In the genomic region with DNA sequence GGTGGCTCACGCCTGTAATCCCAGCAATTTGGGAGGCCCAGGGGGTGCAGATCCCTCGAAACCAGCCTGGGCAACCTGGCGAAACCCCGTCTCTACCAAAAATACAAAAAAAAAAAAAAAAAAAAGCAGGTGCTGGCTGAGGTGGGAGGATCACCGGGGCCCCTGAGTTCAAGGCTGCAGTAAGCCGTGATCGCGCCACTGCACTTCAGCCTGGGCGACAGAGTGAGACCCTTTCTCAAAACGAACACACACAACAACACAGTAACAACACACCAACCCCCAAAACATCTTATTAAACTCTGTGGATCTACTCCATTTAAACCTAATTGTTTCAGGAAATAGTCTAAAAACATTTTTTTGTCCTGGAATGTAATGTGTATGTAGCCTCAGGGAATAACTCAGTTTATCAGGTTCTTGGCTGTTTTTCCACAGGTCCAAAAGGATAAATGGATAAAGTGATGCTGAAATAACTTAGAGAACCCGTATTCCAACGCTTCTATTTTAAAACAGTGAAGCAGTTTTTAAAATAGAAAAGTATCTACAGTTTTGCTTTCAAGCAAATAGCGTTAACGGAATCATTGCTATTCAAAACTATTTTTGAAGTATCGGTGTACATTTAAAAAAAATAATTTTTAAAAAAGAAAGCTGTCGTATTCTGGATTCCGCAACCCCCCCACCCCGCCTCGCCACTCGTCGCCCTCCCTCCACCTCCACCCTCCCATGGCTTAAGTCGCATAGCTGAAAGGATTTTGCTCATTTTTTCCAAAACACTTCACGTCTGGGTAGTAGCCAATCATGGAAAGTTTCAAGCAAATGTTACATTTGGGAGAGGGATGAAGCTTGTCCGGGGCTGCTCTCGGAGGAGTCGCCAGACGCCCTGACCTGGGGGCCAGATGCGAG, we compare ENCODE assay signal across 8 cellular contexts. TPM values are rescaled to one million over a fixed set of nuclear protein-coding genes. Genes with fewer than 3 reads are reported as not detected.
DNase-seq lines count a peak whose midpoint lies in the region; ATAC-seq, FAIRE-seq and TF ChIP-seq lines count a peak whose summit lies in the region.

No MANE protein-coding gene starts in this region.

- no peaks in the 10 kb centered on the region for H3K36me3 Mint-ChIP-seq in natural killer cell

- DNase-seq in NCI-H446 treated with DMSO at 0.1 percent for 48 hours (lab: John Stamatoyannopoulos, UW) = peak; percentile 39
- no peak for DNase-seq in NCI-H446 (lab: John Stamatoyannopoulos, UW)
- DNase-seq in WERI-Rb-1 = no peak
- DNase-seq in natural killer cell = no peak
- DNase-seq in testis = peak; percentile 38
- no peak for DNase-seq in RCC 7860 (ENCODE audit: low spot score)

- no peaks in the 10 kb centered on the region for H3K9me3 ChIP-seq in WERI-Rb-1 (ENCODE audit: severe bottlenecking)
- no peaks in the 10 kb centered on the region for H3K9me3 ChIP-seq in ectodermal cell (ENCODE audit: control insufficient read depth, low read length)
- no peaks in the 10 kb centered on the region for H3K9me3 ChIP-seq in testis

- peak in 1 of 3 donors; percentile 1 for ATAC-seq in natural killer cell
- no peak for ATAC-seq in HG02623 (IDR thresholded peaks at IDR 0.05; ENCODE audit: unreplicated experiment)

- no peak for FAIRE-seq in RCC 7860 (lab: Jason Lieb, UNC)

- no peak for TF ChIP-seq POLR2A in testis (IDR thresholded peaks at IDR 0.05)

- peak overlapping the region; percentile 95 for H3K4me3 Mint-ChIP-seq in natural killer cell

- H3K4me1 ChIP-seq in ectodermal cell (ENCODE audit: control insufficient read depth, insufficient read depth, low read length) (peaks cover 14% of the 10 kb centered on the region), testis (peaks cover 21% of the 10 kb centered on the region)

- TF ChIP-seq CTCF in WERI-Rb-1 (IDR thresholded peaks at IDR 0.05; ENCODE audit: low read depth, low read length) (no peak), natural killer cell (IDR thresholded peaks at IDR 0.05) (no peak), testis (IDR thresholded peaks at IDR 0.05) (no peak)

- peak overlapping the region; percentile 99 to 100 for H3K27ac Mint-ChIP-seq in natural killer cell

- peaks cover 41% of the 10 kb centered on the region in 2 donors for H3K4me1 Mint-ChIP-seq in natural killer cell

- peaks cover 0 to 2% of the 10 kb centered on the region in 2 donors for H3K27me3 Mint-ChIP-seq in natural killer cell (ENCODE audit: low read depth in 2 of 2)

- intact Hi-C loops in natural killer cell (cut with micrococcal nuclease) (loop anchor here (1.0 to 10.0 kb wide), 4 partner anchors 29 to 1097 kb away; partner anchors contain the start of genes NEMP2, ORMDL1 and PMS1), testis (cut with DNase I; ENCODE audit: low total_unique reads) (no loop called here)

- peaks cover 4% of the 10 kb centered on the region; the same call in 1 of the 2 replicates for H3K36me3 ChIP-seq in WERI-Rb-1
- no peaks in the 10 kb centered on the region for H3K36me3 ChIP-seq in ectodermal cell (ENCODE audit: control insufficient read depth, insufficient read depth, low read length)
- no peaks in the 10 kb centered on the region for H3K36me3 ChIP-seq in testis (ENCODE audit: low read depth, missing control alignments)

- H3K27me3 ChIP-seq in WERI-Rb-1 (ENCODE audit: insufficient read depth, low read depth, severe bottlenecking) = no peaks in the 10 kb centered on the region
- peaks cover 5% of the 10 kb centered on the region for H3K27me3 ChIP-seq in ectodermal cell (ENCODE audit: control insufficient read depth, insufficient read depth, low read length, poor library complexity, severe bottlenecking)
- no peaks in the 10 kb centered on the region for H3K27me3 ChIP-seq in testis

- peak overlapping the region; percentile 71 for H3K27ac ChIP-seq in WERI-Rb-1
- peak overlapping the region; percentile 26 for H3K27ac ChIP-seq in ectodermal cell (ENCODE audit: insufficient read depth, low read depth, low read length, poor library complexity, severe bottlenecking)
- H3K27ac ChIP-seq in testis = peak overlapping the region; percentile 94 to 97

- H3K9me3 Mint-ChIP-seq in natural killer cell = no peaks in the 10 kb centered on the region

- H3K4me3 ChIP-seq in WERI-Rb-1 (ENCODE audit: low read depth, low read length) (peak overlapping the region; percentile 71), ectodermal cell (ENCODE audit: insufficient read depth, low read depth, low read length) (peak overlapping the region; percentile 69), testis (peak overlapping the region; percentile 82 to 87)

- 49 to 52% methylated on average over 26 to 27 of the region's 28 CpGs for WGBS in ectodermal cell, 2 experiments
- 9 to 10% methylated on average over 24 to 28 of the region's 28 CpGs for WGBS in testis, 2 donors

RNA-seq across cellular contexts. Expression of gene GLS, which starts 0.9 kb away (rescaled TPM):
- polyA plus RNA-seq in ectodermal cell (2013, experiment 1 of 4) = 36.8 TPM
- polyA plus RNA-seq in ectodermal cell (2013, experiment 2 of 4) = 27.3 TPM
- polyA plus RNA-seq in ectodermal cell (2013, experiment 3 of 4) = 26.8 TPM
- 29.2 TPM for polyA plus RNA-seq in ectodermal cell (2013, experiment 4 of 4)
- 100 to 1,000 TPM; 279 to 322 (median 285) TPM for total RNA-seq in natural killer cell
- total RNA-seq in testis = 100 to 1,000 TPM in 1 of 2 donors, 10 to 100 TPM in 1; 77.7 to 130 TPM
- 22.8 TPM for polyA plus RNA-seq in testis (ENCODE audit: insufficient read depth, low read depth, low replicate concordance)

Comparison
In these comparisons a context has a peak if more than half of its experiments do, and no peak if none do; other contexts are left out.
1. DNase-seq: peak in NCI-H446 treated with DMSO at 0.1 percent for 48 hours (single experiment) and testis (single experiment); none in NCI-H446 (0 of 2), WERI-Rb-1 (single experiment), natural killer cell (single experiment) and RCC 7860 (single experiment).
2. H3K27ac ChIP-seq: peak in every context shown above with its lines; median percentile 96 in testis; 71 in WERI-Rb-1; 26 in ectodermal cell.
3. Peak in every context shown above with its lines, with median percentiles within 50 percentile points of each other: H3K4me3 ChIP-seq.